9 cellular contexts compared by ENCODE assay signal in the genomic region with DNA sequence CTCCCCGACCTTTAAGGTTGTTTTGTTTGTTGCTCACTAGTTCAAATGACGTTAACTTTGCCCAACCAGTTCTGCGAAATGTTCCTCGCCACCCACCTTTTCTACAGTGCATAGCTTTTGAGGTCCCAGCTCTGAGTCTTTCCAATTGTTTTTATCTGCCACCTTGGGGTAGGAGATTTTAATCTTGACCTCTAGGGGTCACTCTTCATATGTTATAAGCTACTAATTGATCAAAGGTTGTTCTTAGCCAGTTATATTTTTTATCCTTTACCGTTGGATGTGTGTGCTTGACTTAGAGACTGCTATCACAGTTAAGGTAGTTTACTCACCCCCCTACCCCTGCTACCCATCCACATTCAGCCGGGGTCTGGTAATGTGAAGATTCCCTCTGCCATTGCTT.
DNase-seq lines count a peak whose midpoint lies in the region; ATAC-seq, FAIRE-seq and TF ChIP-seq lines count a peak whose summit lies in the region.
"Had no signal": no experiment of that assay in that cellular context is flagged by ENCODE, and none has a peak within 500 bp of the region (broad histone marks: within the 10 kb centered on the region; RNA-seq: fewer than 3 reads in every experiment).

No MANE protein-coding gene starts in this region.

- H3K9me3 ChIP-seq in psoas muscle: no peaks in the 10 kb centered on the region

- H3K27me3 ChIP-seq in bronchial epithelial cell (ENCODE audit: control insufficient read depth, insufficient read depth, low read length): no peaks in the 10 kb centered on the region
- no peaks in the 10 kb centered on the region for H3K27me3 ChIP-seq in psoas muscle (ENCODE audit: insufficient read depth in 3 of 3, low read length in 2 of 3)

- peak; percentile 36 for DNase-seq in SIG-M5 treated with dmso at 0.1 percent for 504 hours (lab: John Stamatoyannopoulos, UW; ENCODE audit: unreplicated experiment)
- DNase-seq in SIG-M5 (lab: John Stamatoyannopoulos, UW): no peak
- DNase-seq in bronchial epithelial cell (ENCODE audit: low read depth): peak; percentile 24
- DNase-seq in psoas muscle: no peak
- no peak for DNase-seq in cerebellar nuclear complex (lab: John Stamatoyannopoulos, UW)
- DNase-seq in SHP77 (lab: John Stamatoyannopoulos, UW): no peak
- no peak for DNase-seq in stimulated activated CD4-positive, alpha-beta T cell treated with anti-CD3 and anti-CD28 coated beads, Interleukin-1b, Interleukin-23, amount 100 ng/mL, for 48 hours
- DNase-seq: glutamatergic neuron had no signal

- intact Hi-C loops in psoas muscle (cut with DNase I): no loop called here

- FAIRE-seq in bronchial epithelial cell (lab: Jason Lieb, UNC): peak; percentile 50

- H3K27ac ChIP-seq in psoas muscle: no peak overlapping the region

- H3K4me3 ChIP-seq in bronchial epithelial cell (ENCODE audit: low read depth, low read length) (no peak overlapping the region), psoas muscle (no peak overlapping the region)

- no peaks in the 10 kb centered on the region for H3K4me1 ChIP-seq in psoas muscle

- 72 to 74% (median 73%) methylated on average over 6 of the region's 6 CpGs for WGBS in psoas muscle, 3 donors

- no peak for ATAC-seq in psoas muscle

- H3K36me3 ChIP-seq in bronchial epithelial cell (ENCODE audit: control insufficient read depth, insufficient read depth, low read length) (no peaks in the 10 kb centered on the region), psoas muscle (ENCODE audit: insufficient read depth in 1 of 2, low read depth in 1 of 2) (no peaks in the 10 kb centered on the region)

- peak; percentile 55 for TF ChIP-seq CTCF in LNCAP (IDR thresholded peaks at IDR 0.05)
- TF ChIP-seq CTCF in bronchial epithelial cell (IDR thresholded peaks at IDR 0.05; ENCODE audit: insufficient read depth, low read length, severe bottlenecking): peak; percentile 30
- peak; percentile 18 for TF ChIP-seq CTCF in psoas muscle (IDR thresholded peaks at IDR 0.05)

Comparison
In these comparisons a context has a peak if more than half of its experiments do, and no peak if none do; other contexts are left out.
1. DNase-seq: peak in SIG-M5 treated with dmso at 0.1 percent for 504 hours (single experiment) and bronchial epithelial cell (single experiment); none in SIG-M5 (single experiment), psoas muscle (0 of 2), cerebellar nuclear complex (0 of 2), SHP77 (0 of 2) and stimulated activated CD4-positive, alpha-beta T cell treated with anti-CD3 and anti-CD28 coated beads, Interleukin-1b, Interleukin-23, amount 100 ng/mL, for 48 hours (single experiment).
2. Peak in every context shown above with its lines, with median percentiles within 50 percentile points of each other: CTCF ChIP-seq.